19 cellular contexts compared by ENCODE assay signal in the genomic region with DNA sequence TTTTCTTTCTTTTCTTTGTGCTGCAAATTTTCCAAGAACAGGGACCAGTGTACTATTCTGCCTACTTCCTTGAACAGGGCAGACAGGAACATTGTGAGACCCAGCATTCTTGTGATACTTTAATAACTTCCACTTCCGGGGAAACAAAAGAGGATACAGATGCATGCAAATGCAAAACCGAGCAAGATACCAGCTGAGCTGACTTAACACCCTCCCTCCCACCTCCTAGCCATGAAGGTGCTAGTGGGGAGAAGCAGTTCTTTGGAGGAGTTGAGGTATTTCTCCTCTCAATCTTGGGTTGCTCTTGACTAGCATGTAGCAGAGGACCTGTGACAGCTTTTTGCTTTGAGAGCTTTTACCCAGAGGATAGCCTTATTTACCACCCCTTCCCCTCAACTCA.
A peak's percentile ranks its signal among the peaks of the same experiment; 100 is the strongest.
DNase-seq lines count a peak whose midpoint lies in the region; ATAC-seq and TF ChIP-seq lines count a peak whose summit lies in the region.
"Had no signal": no experiment of that assay in that cellular context is flagged by ENCODE, and none has a peak within 500 bp of the region (broad histone marks: within the 10 kb centered on the region; RNA-seq: fewer than 3 reads in every experiment).

No MANE protein-coding gene starts in this region.

- H3K27me3 Mint-ChIP-seq in WTC11 (ENCODE audit: low read depth): no peaks in the 10 kb centered on the region
- H3K27me3 Mint-ChIP-seq in activated T-cell treated with anti-CD3 and anti-CD28 coated beads, Interleukin-2, amount 50 U/mL, for 24 hours: no peaks in the 10 kb centered on the region

- H3K36me3 ChIP-seq in A673 (ENCODE audit: insufficient read depth, low read length, poor library complexity, severe bottlenecking): no peaks in the 10 kb centered on the region
- no peaks in the 10 kb centered on the region for H3K36me3 ChIP-seq in mesendoderm (ENCODE audit: control insufficient read depth, insufficient read depth, low read length)
- H3K36me3 ChIP-seq: lower lobe of right lung, upper lobe of right lung had no signal

- H3K27ac ChIP-seq in A673 (ENCODE audit: low read depth, low read length, poor library complexity, severe bottlenecking): no peak overlapping the region
- no peak overlapping the region for H3K27ac ChIP-seq in mesendoderm (ENCODE audit: low read depth, low read length)
- H3K27ac ChIP-seq: C4-2B, lower lobe of right lung, upper lobe of right lung had no signal

- intact Hi-C loops in A673 (cut with micrococcal nuclease; ENCODE audit: unreplicated experiment): no loop called here

- DNase-seq in A673 (ENCODE audit: low spot score) (peak; percentile 52), WTC11 (ENCODE audit: low spot score) (no peak), mesendoderm (peak; percentile 74), hypothalamus (lab: John Stamatoyannopoulos, UW) (no peak), nucleus accumbens (lab: John Stamatoyannopoulos, UW) (no peak), midbrain (lab: John Stamatoyannopoulos, UW) (no peak)
- DNase-seq in activated T-cell treated with anti-CD3 and anti-CD28 coated beads, Interleukin-2, amount 50 U/mL, for 24 hours: no peak
- DNase-seq: activated CD4-positive, alpha-beta T cell treated with anti-CD3 and anti-CD28 coated beads for 4 hours; activated CD8-positive, alpha-beta memory T cell treated with anti-CD3 and anti-CD28 coated beads, Interleukin-2, amount 50 U/mL, for 4 hours; activated gamma-delta T cell treated with Interleukin-2 at 50 U/mL for 16 hours; amygdala; DMS79 treated with DMSO at 0.1 percent for 48 hours; lower lobe of right lung; NCI-H2029; NCI-H510A treated with DMSO at 0.1 percent for 48 hours; stimulated activated naive CD4-positive, alpha-beta T cell treated with Interleukin-2 at 50 U/mL for 16 hours; upper lobe of right lung had no signal

- no peak overlapping the region for H4K5ac ChIP-seq in mesendoderm (ENCODE audit: low read length)

- no peak overlapping the region for H3K4me2 ChIP-seq in mesendoderm (ENCODE audit: low read length)

- no peak overlapping the region for H2BK120ac ChIP-seq in mesendoderm (ENCODE audit: low read depth, low read length)

- no peaks in the 10 kb centered on the region for H3K79me2 ChIP-seq in mesendoderm (ENCODE audit: control insufficient read depth, insufficient read depth, low read length)

- no peak overlapping the region for H3K27ac Mint-ChIP-seq in WTC11
- H3K27ac Mint-ChIP-seq in activated T-cell treated with anti-CD3 and anti-CD28 coated beads, Interleukin-2, amount 50 U/mL, for 24 hours: no peak overlapping the region

- ATAC-seq in HG03175 (IDR thresholded peaks at IDR 0.05; ENCODE audit: unreplicated experiment) (peak; percentile 45), WTC11 (peak; percentile 62)
- ATAC-seq: lower lobe of right lung, upper lobe of right lung had no signal

- H3K18ac ChIP-seq in mesendoderm (ENCODE audit: low read length): no peak overlapping the region

- H4K8ac ChIP-seq in mesendoderm (ENCODE audit: low read depth, low read length): no peak overlapping the region

- CTCF ChIA-PET in A673 (lab: Charles Lee) (no interaction called here), WTC11 (lab: Charles Lee) (no interaction called here)

- no CpG with 5 or more reads among the region's 2 CpGs for WGBS in mesendoderm (ENCODE audit: extremely low coverage, insufficient coverage, low lambda C conversion rate)

- no peaks in the 10 kb centered on the region for H3K79me1 ChIP-seq in mesendoderm (ENCODE audit: low read length)

- H3K4me3 ChIP-seq in A673 (ENCODE audit: low read depth, low read length, poor library complexity, severe bottlenecking) (no peak overlapping the region), mesendoderm (ENCODE audit: low read length) (no peak overlapping the region)
- H3K4me3 ChIP-seq: lower lobe of right lung, upper lobe of right lung had no signal

- POLR2A ChIA-PET in A673 (lab: Charles Lee; ENCODE audit: low non-redundant PET): no interaction called here
- POLR2A ChIA-PET in WTC11 (lab: Charles Lee): no interaction called here

- no peak overlapping the region for H2BK15ac ChIP-seq in mesendoderm (replicated peaks; ENCODE audit: low read depth)

- no TSS peak for BruUV-seq in A673 (replicated peaks; lab: Mats Ljungman, UMichigan)

- TF ChIP-seq CTCF in A673 (conservative IDR thresholded peaks at IDR 0.05; ENCODE audit: low read depth, low read length) (no peak), WTC11 (IDR thresholded peaks at IDR 0.05) (no peak)

- H3K4ac ChIP-seq in mesendoderm (ENCODE audit: low read depth, low read length): no peak overlapping the region

- H3K56ac ChIP-seq in mesendoderm (ENCODE audit: low read length): no peak overlapping the region

- no peak overlapping the region for H3K9ac ChIP-seq in mesendoderm (ENCODE audit: low read length)

- peaks cover 42% of the 10 kb centered on the region for H3K4me1 Mint-ChIP-seq in WTC11
- peaks cover 5% of the 10 kb centered on the region for H3K4me1 Mint-ChIP-seq in activated T-cell treated with anti-CD3 and anti-CD28 coated beads, Interleukin-2, amount 50 U/mL, for 24 hours (ENCODE audit: low read depth)

- peaks cover 4% of the 10 kb centered on the region; the same call in 1 of the 2 replicates for H3K9me3 Mint-ChIP-seq in WTC11
- no peaks in the 10 kb centered on the region for H3K9me3 Mint-ChIP-seq in activated T-cell treated with anti-CD3 and anti-CD28 coated beads, Interleukin-2, amount 50 U/mL, for 24 hours

- H3K27me3 ChIP-seq in A673 (replicated peaks; ENCODE audit: insufficient read depth, low read depth, low read length, poor library complexity): no peaks in the 10 kb centered on the region
- no peaks in the 10 kb centered on the region for H3K27me3 ChIP-seq in mesendoderm (ENCODE audit: insufficient read depth, low read length, poor library complexity)
- H3K27me3 ChIP-seq: upper lobe of right lung had no signal

- no peaks in the 10 kb centered on the region for H3K9me3 ChIP-seq in A673 (ENCODE audit: low read depth, low read length, poor library complexity, severe bottlenecking)
- H3K9me3 ChIP-seq: lower lobe of right lung, upper lobe of right lung had no signal

- no peak overlapping the region for H3K23ac ChIP-seq in mesendoderm (ENCODE audit: low read length)

- H3K4me3 Mint-ChIP-seq in WTC11: no peak overlapping the region
- H3K4me3 Mint-ChIP-seq in activated T-cell treated with anti-CD3 and anti-CD28 coated beads, Interleukin-2, amount 50 U/mL, for 24 hours: no peak overlapping the region

- H2BK5ac ChIP-seq in mesendoderm (ENCODE audit: low read length): no peak overlapping the region

- no peak overlapping the region for H2AK5ac ChIP-seq in mesendoderm (ENCODE audit: low read length)

- H3K4me1 ChIP-seq in A673 (ENCODE audit: insufficient read depth, low read length, poor library complexity, severe bottlenecking): peaks cover 4% of the 10 kb centered on the region
- H3K4me1 ChIP-seq in mesendoderm (ENCODE audit: control insufficient read depth, low read depth, low read length): peaks cover 14% of the 10 kb centered on the region
- H3K4me1 ChIP-seq: lower lobe of right lung, upper lobe of right lung had no signal

- H3K36me3 Mint-ChIP-seq in WTC11: no peaks in the 10 kb centered on the region
- no peaks in the 10 kb centered on the region for H3K36me3 Mint-ChIP-seq in activated T-cell treated with anti-CD3 and anti-CD28 coated beads, Interleukin-2, amount 50 U/mL, for 24 hours (ENCODE audit: low read depth)

TF ChIP-seq in WTC11, 78 proteins besides CTCF, POLR2A, EP300 and RAD21 (continues in another document):
- no peak for TF ChIP-seq ZNF671 (CRISPR knock-in tag; IDR thresholded peaks at IDR 0.05)
- TF ChIP-seq ZNF281 (CRISPR knock-in tag; IDR thresholded peaks at IDR 0.05): no peak
- no peak for TF ChIP-seq GRHL2 (CRISPR knock-in tag; IDR thresholded peaks at IDR 0.05; ENCODE audit: insufficient replicate concordance, severe bottlenecking)
- no peak for TF ChIP-seq HMGA2 (CRISPR knock-in tag; IDR thresholded peaks at IDR 0.05)
- TF ChIP-seq, protein P1, sequence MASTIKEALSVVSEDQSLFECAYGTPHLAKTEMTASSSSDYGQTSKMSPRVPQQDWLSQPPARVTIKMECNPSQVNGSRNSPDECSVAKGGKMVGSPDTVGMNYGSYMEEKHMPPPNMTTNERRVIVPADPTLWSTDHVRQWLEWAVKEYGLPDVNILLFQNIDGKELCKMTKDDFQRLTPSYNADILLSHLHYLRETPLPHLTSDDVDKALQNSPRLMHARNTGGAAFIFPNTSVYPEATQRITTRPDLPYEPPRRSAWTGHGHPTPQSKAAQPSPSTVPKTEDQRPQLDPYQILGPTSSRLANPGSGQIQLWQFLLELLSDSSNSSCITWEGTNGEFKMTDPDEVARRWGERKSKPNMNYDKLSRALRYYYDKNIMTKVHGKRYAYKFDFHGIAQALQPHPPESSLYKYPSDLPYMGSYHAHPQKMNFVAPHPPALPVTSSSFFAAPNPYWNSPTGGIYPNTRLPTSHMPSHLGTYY (CRISPR knock-in tag; IDR thresholded peaks at IDR 0.05): no peak
- TF ChIP-seq, protein P2, sequence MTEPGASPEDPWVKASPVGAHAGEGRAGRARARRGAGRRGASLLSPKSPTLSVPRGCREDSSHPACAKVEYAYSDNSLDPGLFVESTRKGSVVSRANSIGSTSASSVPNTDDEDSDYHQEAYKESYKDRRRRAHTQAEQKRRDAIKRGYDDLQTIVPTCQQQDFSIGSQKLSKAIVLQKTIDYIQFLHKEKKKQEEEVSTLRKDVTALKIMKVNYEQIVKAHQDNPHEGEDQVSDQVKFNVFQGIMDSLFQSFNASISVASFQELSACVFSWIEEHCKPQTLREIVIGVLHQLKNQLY (CRISPR knock-in tag; IDR thresholded peaks at IDR 0.05): no peak
- TF ChIP-seq SMAD4 (CRISPR knock-in tag; IDR thresholded peaks at IDR 0.05): no peak
- TF ChIP-seq ZNF219 (CRISPR knock-in tag; IDR thresholded peaks at IDR 0.05; ENCODE audit: borderline replicate concordance): no peak

Comparison
In these comparisons a context has a peak if more than half of its experiments do, and no peak if none do; other contexts are left out.
1. DNase-seq: peak in A673 (single experiment) and mesendoderm (single experiment); none in WTC11 (single experiment), activated T-cell treated with anti-CD3 and anti-CD28 coated beads, Interleukin-2, amount 50 U/mL, for 24 hours (single experiment), hypothalamus (0 of 51), nucleus accumbens (0 of 56) and midbrain (single experiment).